15 cellular contexts compared by ENCODE assay signal in genomic region chr1:226872455-226872854, GRCh38. TPM values are rescaled to one million over a fixed set of nuclear protein-coding genes. Genes with fewer than 3 reads are reported as not detected.
DNase-seq lines count a peak whose midpoint lies in the region; ATAC-seq and TF ChIP-seq lines count a peak whose summit lies in the region.
"Had no signal": no experiment of that assay in that cellular context is flagged by ENCODE, and none has a peak within 500 bp of the region (broad histone marks: within the 10 kb centered on the region; RNA-seq: fewer than 3 reads in every experiment).

No MANE protein-coding gene starts in this region.

- in situ Hi-C loops in astrocyte of the spinal cord (cut with HindIII; ENCODE audit: low sequenced_read_pairs), result no loop called here

- no peak overlapping the region for H3K27ac ChIP-seq in right atrium auricular region
- H3K27ac ChIP-seq in right lobe of liver, result peak overlapping the region in 2 of 3 donors; percentile 36 to 74

- H3K4me3 ChIP-seq in right atrium auricular region (no peak overlapping the region), astrocyte of the spinal cord (ENCODE audit: low read depth, low read length) (no peak overlapping the region), right lobe of liver (no peak overlapping the region)

- TF ChIP-seq CTCF in right atrium auricular region (IDR thresholded peaks at IDR 0.05) (no peak), astrocyte of the spinal cord (IDR thresholded peaks at IDR 0.05; ENCODE audit: low read depth, low read length) (no peak), right lobe of liver (IDR thresholded peaks at IDR 0.05) (no peak)

- H3K36me3 ChIP-seq in right atrium auricular region (no peaks in the 10 kb centered on the region), right lobe of liver (no peaks in the 10 kb centered on the region)

- H3K9me3 ChIP-seq in right atrium auricular region (no peaks in the 10 kb centered on the region), right lobe of liver (no peaks in the 10 kb centered on the region)

- peak; percentile 36 for TF ChIP-seq POLR2A in right lobe of liver (IDR thresholded peaks at IDR 0.05)

- no peak for ATAC-seq in left cardiac atrium
- ATAC-seq in right lobe of liver, result peak in 2 of 4 donors; percentile 9 to 49
- ATAC-seq: stimulated activated memory B cell treated with anti-CD40 and anti-IgM and Interleukin-4, amounts not matched to agents 10 μg/mL and 1 μg/mL and 100 μg/mL, for 72 hours had no signal

- H3K4me1 ChIP-seq in right atrium auricular region (peaks cover 0 to 20% of the 10 kb centered on the region in 2 donors), right lobe of liver (peaks cover 0 to 18% (median 5%) of the 10 kb centered on the region in 4 donors)

- intact Hi-C loops in left cardiac atrium (cut with DNase I), result no loop called here
- intact Hi-C loops in right lobe of liver (cut with DNase I), result no loop called here

- H3K27me3 ChIP-seq in right atrium auricular region, result no peaks in the 10 kb centered on the region
- no peaks in the 10 kb centered on the region for H3K27me3 ChIP-seq in right lobe of liver

- 18% methylated on average over 7 of the region's 7 CpGs for WGBS in right lobe of liver (ENCODE audit: insufficient coverage, low coverage, low lambda C conversion rate, missing lambda C conversion rate)

- peak; percentile 42 for DNase-seq in right atrium auricular region (ENCODE audit: low spot score)
- DNase-seq in left cardiac atrium, result no peak
- peak; percentile 42 for DNase-seq in astrocyte of the spinal cord (ENCODE audit: low read depth, low spot score)
- DNase-seq in right lobe of liver, result no peak
- DNase-seq in NCI-H1092 treated with DMSO at 0.1 percent for 48 hours (lab: John Stamatoyannopoulos, UW), result no peak
- DNase-seq in middle frontal gyrus (ENCODE audit: extremely low spot score, low spot score), result no peak
- no peak for DNase-seq in NCI-H2227 treated with DMSO at 0.1 percent for 48 hours (lab: John Stamatoyannopoulos, UW)
- no peak for DNase-seq in HuH-7.5 (ENCODE audit: low spot score)
- DNase-seq: cortex of kidney; DMS79; midbrain; NCI-H2029; NCI-H748 treated with DMSO at 0.1 percent for 48 hours; stimulated activated CD4-positive, alpha-beta T cell treated with anti-CD3 and anti-CD28 coated beads, Interleukin-4, amount 100 ng/mL, for 24 hours had no signal

RNA-seq across cellular contexts. Expression of gene PSEN2, which starts 2.0 kb away (rescaled TPM):
- total RNA-seq in right atrium auricular region (10 to 100 TPM; 22.6 to 23.3 TPM), left cardiac atrium (10 to 100 TPM; 17.8 to 23.6 TPM), right lobe of liver (10 to 100 TPM; 11.8 to 22.7 (median 15.7) TPM)

Comparison
In these comparisons a context has a peak if more than half of its experiments do, and no peak if none do; other contexts are left out.
1. DNase-seq: peak in right atrium auricular region (single experiment) and astrocyte of the spinal cord (single experiment); none in left cardiac atrium (single experiment), right lobe of liver (0 of 3), NCI-H1092 treated with DMSO at 0.1 percent for 48 hours (single experiment), middle frontal gyrus (single experiment), NCI-H2227 treated with DMSO at 0.1 percent for 48 hours (single experiment) and HuH-7.5 (single experiment).
2. H3K27ac ChIP-seq: peak in right lobe of liver (2 of 3); none in right atrium auricular region (0 of 2).